ENCODE assay signal across 11 cellular contexts in genomic region chr11:118877487-118878173, GRCh38. TPM values are rescaled to one million over a fixed set of nuclear protein-coding genes. Genes with fewer than 3 reads are reported as not detected.
A peak's percentile ranks its signal among the peaks of the same experiment; 100 is the strongest.
DNase-seq lines count a peak whose midpoint lies in the region; ATAC-seq and TF ChIP-seq lines count a peak whose summit lies in the region.
"Had no signal": no experiment of that assay in that cellular context is flagged by ENCODE, and none has a peak within 500 bp of the region (broad histone marks: within the 10 kb centered on the region; RNA-seq: fewer than 3 reads in every experiment).

No MANE protein-coding gene starts in this region.

- H3K4me2 ChIP-seq in DND-41 (ENCODE audit: insufficient read depth, low read length) = no peak overlapping the region

- TF ChIP-seq CTCF in DND-41 (IDR thresholded peaks at IDR 0.05; ENCODE audit: borderline replicate concordance, extremely low read depth, low read length, poor library complexity, severe bottlenecking) (no peak), stomach (IDR thresholded peaks at IDR 0.05) (no peak)

- H2AFZ ChIP-seq in DND-41 (ENCODE audit: low read depth, low read length) = peak overlapping the region; percentile 38; the same call in 1 of the 2 replicates

- H3K27me3 Mint-ChIP-seq in CD4-positive, CD25-positive, alpha-beta regulatory T cell = peaks cover 4% of the 10 kb centered on the region
- no peaks in the 10 kb centered on the region for H3K27me3 Mint-ChIP-seq in activated T-helper 1 cell treated with anti-CD3 and anti-CD28 coated beads, Interleukin-12 subunit alpha, Interleukin-12 subunit beta, Interleukin-2, Interleukin-4 antibody, amounts not matched to agents 30 ng/mL and 10 ng/mL and 1 ng/mL, durations not matched to agents 14 hours and 24 hours and 36 hours (ENCODE audit: insufficient read depth)
- H3K27me3 Mint-ChIP-seq in naive thymus-derived CD8-positive, alpha-beta T cell = no peaks in the 10 kb centered on the region

- H3K4me3 Mint-ChIP-seq in CD4-positive, CD25-positive, alpha-beta regulatory T cell = peak overlapping the region; percentile 70 to 86 (median 84)
- no peak overlapping the region for H3K4me3 Mint-ChIP-seq in activated T-helper 1 cell treated with anti-CD3 and anti-CD28 coated beads, Interleukin-12 subunit alpha, Interleukin-12 subunit beta, Interleukin-2, Interleukin-4 antibody, amounts not matched to agents 30 ng/mL and 10 ng/mL and 1 ng/mL, durations not matched to agents 14 hours and 24 hours and 36 hours
- peak overlapping the region; percentile 38 to 94 (median 82) for H3K4me3 Mint-ChIP-seq in naive thymus-derived CD8-positive, alpha-beta T cell
- H3K4me3 Mint-ChIP-seq: brain had no signal

- peaks cover 70% of the 10 kb centered on the region for H3K4me1 ChIP-seq in CD4-positive, CD25-positive, alpha-beta regulatory T cell (ENCODE audit: control insufficient read depth, insufficient read depth, low read length, poor library complexity, severe bottlenecking)
- H3K4me1 ChIP-seq in DND-41 (ENCODE audit: insufficient read depth, low read length) (peaks cover 58% of the 10 kb centered on the region), stomach (peaks cover 0 to 14% (median 0%) of the 10 kb centered on the region in 4 donors)

- H3K9ac ChIP-seq in DND-41 (ENCODE audit: low read depth, low read length) = peak overlapping the region; percentile 43

- no peaks in the 10 kb centered on the region for H3K9me3 ChIP-seq in CD4-positive, CD25-positive, alpha-beta regulatory T cell (ENCODE audit: control insufficient read depth in 2 of 2, low read length in 2 of 2)
- H3K9me3 ChIP-seq in DND-41 (ENCODE audit: insufficient read depth, low read length, severe bottlenecking) (no peaks in the 10 kb centered on the region), stomach (no peaks in the 10 kb centered on the region)

- H3K27me3 ChIP-seq in CD4-positive, CD25-positive, alpha-beta regulatory T cell (ENCODE audit: control insufficient read depth, insufficient read depth, low read length) = no peaks in the 10 kb centered on the region
- H3K27me3 ChIP-seq in DND-41 (ENCODE audit: insufficient read depth, low read length, poor library complexity) (no peaks in the 10 kb centered on the region), stomach (no peaks in the 10 kb centered on the region)

- peak overlapping the region; percentile 99 to 100 (median 99) for H3K27ac Mint-ChIP-seq in CD4-positive, CD25-positive, alpha-beta regulatory T cell
- H3K27ac Mint-ChIP-seq in activated T-helper 1 cell treated with anti-CD3 and anti-CD28 coated beads, Interleukin-12 subunit alpha, Interleukin-12 subunit beta, Interleukin-2, Interleukin-4 antibody, amounts not matched to agents 30 ng/mL and 10 ng/mL and 1 ng/mL, durations not matched to agents 14 hours and 24 hours and 36 hours = peak overlapping the region; percentile 95
- peak overlapping the region; percentile 97 to 100 (median 100) for H3K27ac Mint-ChIP-seq in naive thymus-derived CD8-positive, alpha-beta T cell
- H3K27ac Mint-ChIP-seq: brain had no signal

- H3K27ac ChIP-seq in CD4-positive, CD25-positive, alpha-beta regulatory T cell (ENCODE audit: insufficient read depth, low read length, poor library complexity, severe bottlenecking) = peak overlapping the region; percentile 77
- H3K27ac ChIP-seq in DND-41 (ENCODE audit: low read length) (peak overlapping the region; percentile 90), stomach (peak overlapping the region in 2 of 5 donors; percentile 47 to 60)

- TF ChIP-seq POLR2A in stomach (IDR thresholded peaks at IDR 0.05) = no peak

- WGBS in stomach, 5 donors = 83 to 95% (median 88%) methylated on average over 11 of the region's 11 CpGs

- peak overlapping the region; percentile 54 for H3K4me3 ChIP-seq in CD4-positive, CD25-positive, alpha-beta regulatory T cell (ENCODE audit: low read depth, low read length)
- H3K4me3 ChIP-seq in DND-41 (ENCODE audit: low read depth in 1 of 2, low read length in 2 of 2) (no peak overlapping the region), stomach (no peak overlapping the region)

- intact Hi-C loops in activated T-helper 1 cell treated with anti-CD3 and anti-CD28 coated beads, Interleukin-12 subunit alpha, Interleukin-12 subunit beta, Interleukin-2, Interleukin-4 antibody, amounts not matched to agents 30 ng/mL and 10 ng/mL and 1 ng/mL, durations not matched to agents 14 hours and 24 hours and 36 hours (cut with micrococcal nuclease) = loop anchor here (5.0 kb wide), 1 partner anchor 440 kb away; the partner anchor contains the start of gene KMT2A
- intact Hi-C loops in stomach (cut with DNase I; ENCODE audit: low total_unique reads) = no loop called here

- no peaks in the 10 kb centered on the region for H3K79me2 ChIP-seq in DND-41 (ENCODE audit: insufficient read depth, low read length)

- no peak for DNase-seq in CD4-positive, CD25-positive, alpha-beta regulatory T cell
- DNase-seq in DND-41 (no peak), stomach (no peak), 8988T (no peak)
- no peak for DNase-seq in activated T-helper 1 cell treated with anti-CD3 and anti-CD28 coated beads, Interleukin-12 subunit alpha, Interleukin-12 subunit beta, Interleukin-2, Interleukin-4 antibody, amounts not matched to agents 30 ng/mL and 10 ng/mL and 1 ng/mL, durations not matched to agents 14 hours and 24 hours and 36 hours (ENCODE audit: low spot score)
- DNase-seq in naive thymus-derived CD8-positive, alpha-beta T cell = peak in 2 of 10 donors; percentile 38 to 60
- DNase-seq: GDM1, kidney glomerular epithelial cell, NCI-H1417 treated with DMSO at 0.1 percent for 48 hours had no signal

- H3K4me1 Mint-ChIP-seq in CD4-positive, CD25-positive, alpha-beta regulatory T cell = peaks cover 20 to 96% (median 73%) of the 10 kb centered on the region in 4 donors
- H3K4me1 Mint-ChIP-seq in activated T-helper 1 cell treated with anti-CD3 and anti-CD28 coated beads, Interleukin-12 subunit alpha, Interleukin-12 subunit beta, Interleukin-2, Interleukin-4 antibody, amounts not matched to agents 30 ng/mL and 10 ng/mL and 1 ng/mL, durations not matched to agents 14 hours and 24 hours and 36 hours (ENCODE audit: low read depth) = peaks cover 82% of the 10 kb centered on the region
- H3K4me1 Mint-ChIP-seq in naive thymus-derived CD8-positive, alpha-beta T cell = peaks cover 50 to 93% (median 91%) of the 10 kb centered on the region in 4 donors
- H3K4me1 Mint-ChIP-seq: brain had no signal

- no peaks in the 10 kb centered on the region for H3K36me3 Mint-ChIP-seq in CD4-positive, CD25-positive, alpha-beta regulatory T cell
- H3K36me3 Mint-ChIP-seq in activated T-helper 1 cell treated with anti-CD3 and anti-CD28 coated beads, Interleukin-12 subunit alpha, Interleukin-12 subunit beta, Interleukin-2, Interleukin-4 antibody, amounts not matched to agents 30 ng/mL and 10 ng/mL and 1 ng/mL, durations not matched to agents 14 hours and 24 hours and 36 hours (ENCODE audit: low read depth) = peaks cover 2% of the 10 kb centered on the region
- no peaks in the 10 kb centered on the region for H3K36me3 Mint-ChIP-seq in naive thymus-derived CD8-positive, alpha-beta T cell
- H3K36me3 Mint-ChIP-seq: brain had no signal

- ATAC-seq in CD4-positive, CD25-positive, alpha-beta regulatory T cell (ENCODE audit: low read depth in 2 of 2) = no peak
- no peak for ATAC-seq in DND-41 (ENCODE audit: insufficient read depth, low read depth)
- ATAC-seq in naive thymus-derived CD8-positive, alpha-beta T cell = no peak
- no peak for ATAC-seq in HG03565 (IDR thresholded peaks at IDR 0.05; ENCODE audit: unreplicated experiment)

- peaks cover 0 to 2% (median 0%) of the 10 kb centered on the region in 7 donors for H3K9me3 Mint-ChIP-seq in CD4-positive, CD25-positive, alpha-beta regulatory T cell
- no peaks in the 10 kb centered on the region for H3K9me3 Mint-ChIP-seq in activated T-helper 1 cell treated with anti-CD3 and anti-CD28 coated beads, Interleukin-12 subunit alpha, Interleukin-12 subunit beta, Interleukin-2, Interleukin-4 antibody, amounts not matched to agents 30 ng/mL and 10 ng/mL and 1 ng/mL, durations not matched to agents 14 hours and 24 hours and 36 hours
- no peaks in the 10 kb centered on the region for H3K9me3 Mint-ChIP-seq in naive thymus-derived CD8-positive, alpha-beta T cell

- no peaks in the 10 kb centered on the region for H3K36me3 ChIP-seq in CD4-positive, CD25-positive, alpha-beta regulatory T cell (ENCODE audit: control insufficient read depth, insufficient read depth, low read length)
- no peaks in the 10 kb centered on the region for H3K36me3 ChIP-seq in DND-41 (ENCODE audit: insufficient read depth, low read length)
- no peaks in the 10 kb centered on the region for H3K36me3 ChIP-seq in stomach

- H4K20me1 ChIP-seq in DND-41 (ENCODE audit: insufficient read depth, low read length) = no peaks in the 10 kb centered on the region

- TF ChIP-seq EP300 in stomach (IDR thresholded peaks at IDR 0.05) = no peak

- POLR2A ChIA-PET in naive thymus-derived CD8-positive, alpha-beta T cell (lab: Charles Lee) = interaction anchor here (0.6 to 14.1 kb wide), 16 partner anchors 7 to 543 kb away, joined by 3 to 503 read pairs (median 6); partner anchors contain the start of genes BCL9L and DDX6

RNA-seq across cellular contexts. Expression of gene CXCR5, which starts 6.1 kb away (rescaled TPM):
- 4.8 TPM for total RNA-seq in CD4-positive, CD25-positive, alpha-beta regulatory T cell
- polyA plus RNA-seq in CD4-positive, CD25-positive, alpha-beta regulatory T cell = 10 to 100 TPM in 1 of 4 donors, 1 to 10 TPM in 3; 3.3 to 10.7 (median 6.0) TPM
- 5.1 and 5.5 TPM in 2 replicates for total RNA-seq in activated T-helper 1 cell treated with anti-CD3 and anti-CD28 coated beads, Interleukin-12 subunit alpha, Interleukin-12 subunit beta, Interleukin-2, Interleukin-4 antibody, amounts not matched to agents 30 ng/mL and 10 ng/mL and 1 ng/mL, durations not matched to agents 14 hours and 24 hours and 36 hours
- 1 to 10 TPM; 3.2 to 3.5 TPM for total RNA-seq in naive thymus-derived CD8-positive, alpha-beta T cell
- under 1 TPM; 0.17 to 0.63 (median 0.29) TPM for polyA plus RNA-seq in naive thymus-derived CD8-positive, alpha-beta T cell
- total RNA-seq in stomach = under 1 TPM in 1 of 5 donors, not detected in 4; 0.14 TPM
- under 1 TPM; 0.12 to 0.60 (median 0.15) TPM for polyA plus RNA-seq in stomach

RNA-seq across cellular contexts. Expression of gene BCL9L, which starts 48.1 kb away (rescaled TPM):
- total RNA-seq in CD4-positive, CD25-positive, alpha-beta regulatory T cell = 229 TPM
- polyA plus RNA-seq in CD4-positive, CD25-positive, alpha-beta regulatory T cell = 1 to 10 TPM; 2.1 to 4.1 (median 3.1) TPM
- 27.3 and 32.4 TPM in 2 replicates for total RNA-seq in activated T-helper 1 cell treated with anti-CD3 and anti-CD28 coated beads, Interleukin-12 subunit alpha, Interleukin-12 subunit beta, Interleukin-2, Interleukin-4 antibody, amounts not matched to agents 30 ng/mL and 10 ng/mL and 1 ng/mL, durations not matched to agents 14 hours and 24 hours and 36 hours
- 100 to 1,000 TPM; 283 TPM for total RNA-seq in naive thymus-derived CD8-positive, alpha-beta T cell
- 1 to 10 TPM; 3.1 to 8.7 (median 4.3) TPM for polyA plus RNA-seq in naive thymus-derived CD8-positive, alpha-beta T cell
- total RNA-seq in stomach = 10 to 100 TPM in 4 of 5 donors, 1 to 10 TPM in 1; 9.9 to 35.2 (median 20.4) TPM
- polyA plus RNA-seq in stomach = 10 to 100 TPM in 1 of 3 donors, 1 to 10 TPM in 2; 4.2 to 11.7 (median 6.0) TPM
